18 cellular contexts compared by ENCODE assay signal in the genomic region with DNA sequence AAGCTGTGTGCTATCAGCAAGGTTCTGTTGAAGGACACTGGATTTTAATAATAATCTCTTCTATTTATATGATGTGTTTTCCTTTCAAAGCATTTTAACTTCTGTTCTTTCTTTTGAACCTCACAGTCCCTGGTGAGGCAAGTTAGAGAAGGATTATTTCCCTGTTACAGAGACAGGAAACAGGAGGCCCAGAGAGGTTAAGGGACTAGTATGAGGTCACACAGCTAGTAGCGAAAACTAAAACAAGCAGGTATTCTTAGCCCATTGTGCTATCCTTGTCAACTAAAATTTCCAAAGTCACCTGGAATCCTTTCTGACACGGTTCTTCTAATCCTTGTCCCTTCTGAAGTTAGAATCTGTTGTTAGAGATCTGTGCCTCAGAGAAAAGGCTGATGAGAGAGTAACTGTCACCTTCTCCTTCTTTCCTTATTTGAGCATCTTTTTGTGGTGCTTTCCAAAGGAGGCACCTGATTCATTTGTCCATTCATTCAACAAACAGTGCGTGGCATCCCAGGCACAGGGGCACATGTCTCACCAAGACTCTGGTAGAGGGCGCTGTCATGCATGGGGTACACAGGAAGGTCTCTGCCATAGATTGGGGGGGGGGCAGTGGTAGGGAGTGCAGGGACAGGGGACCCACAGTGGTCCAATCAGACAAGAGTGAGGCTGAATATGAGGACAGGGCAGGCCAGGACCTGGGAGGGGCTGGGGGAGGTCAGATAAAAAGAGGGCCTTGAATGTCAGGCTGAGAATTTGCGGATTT.
DNase-seq lines count a peak whose midpoint lies in the region; ATAC-seq, FAIRE-seq and TF ChIP-seq lines count a peak whose summit lies in the region.
"Had no signal": no experiment of that assay in that cellular context is flagged by ENCODE, and none has a peak within 500 bp of the region (broad histone marks: within the 10 kb centered on the region; RNA-seq: fewer than 3 reads in every experiment).

No MANE protein-coding gene starts in this region.

- no peaks in the 10 kb centered on the region for H3K79me2 ChIP-seq in DOHH2 (ENCODE audit: control insufficient read depth, low read length)
- H3K79me2 ChIP-seq in Loucy (ENCODE audit: insufficient read depth, low read length): no peaks in the 10 kb centered on the region
- H3K79me2 ChIP-seq in K562 (ENCODE audit: control insufficient read depth, insufficient read depth, low read length): no peaks in the 10 kb centered on the region

- H3K4me3 ChIP-seq in DOHH2 (ENCODE audit: low read length): no peak overlapping the region
- H3K4me3 ChIP-seq in Loucy (ENCODE audit: low read length, poor library complexity, severe bottlenecking): no peak overlapping the region
- no peak overlapping the region for H3K4me3 ChIP-seq in K562
- H3K4me3 ChIP-seq in thyroid gland (replicated peaks in 1 of 3): no peak overlapping the region
- H3K4me3 ChIP-seq: GM12878 had no signal

- no peaks in the 10 kb centered on the region for H3K36me3 ChIP-seq in DOHH2 (ENCODE audit: control insufficient read depth, low read length)
- no peaks in the 10 kb centered on the region for H3K36me3 ChIP-seq in Loucy (ENCODE audit: insufficient read depth, low read length)
- no peaks in the 10 kb centered on the region for H3K36me3 ChIP-seq in K562 (ENCODE audit: control insufficient read depth, insufficient read depth, low read length)
- peaks cover 0 to 3% of the 10 kb centered on the region in 2 donors for H3K36me3 ChIP-seq in thyroid gland

- CTCF ChIA-PET in K562 (lab: Yijun Ruan, JAX; ENCODE audit: low intra/inter-chr PET ratio): no interaction called here

- DNase-seq in K562 (ENCODE audit: extremely low read depth in 1 of 4, low spot score in 3 of 4) (no peak), posterior vena cava (ENCODE audit: low spot score) (peak; percentile 29), NCI-H526 (lab: John Stamatoyannopoulos, UW) (no peak), thyroid gland (no peak), NCI-H1105 (lab: John Stamatoyannopoulos, UW) (no peak), NCI-H69 (lab: John Stamatoyannopoulos, UW) (no peak)
- DNase-seq: CD8-positive, alpha-beta T cell; DMS79 treated with DMSO at 0.1 percent for 48 hours; Karpas-422; NCI-H1105 treated with DMSO at 0.1 percent for 48 hours; NCI-H187; NCI-H345; NCI-H526 treated with DMSO at 0.1 percent for 48 hours had no signal

- in situ Hi-C loops in K562 (cut with MboI): no loop called here

- H3K9me1 ChIP-seq in K562 (ENCODE audit: control insufficient read depth, insufficient read depth, low read length): no peaks in the 10 kb centered on the region

- no peak overlapping the region for H3K27ac ChIP-seq in DOHH2 (ENCODE audit: low read depth, low read length)
- no peak overlapping the region for H3K27ac ChIP-seq in K562 (ENCODE audit: extremely low read depth, low read depth, low read length)
- no peak overlapping the region for H3K27ac ChIP-seq in thyroid gland

- no peak overlapping the region for H2AFZ ChIP-seq in Loucy (ENCODE audit: low read length)
- H2AFZ ChIP-seq in K562 (ENCODE audit: low read depth, low read length): no peak overlapping the region

- no peak for TF ChIP-seq RAD21 in K562 (CRISPR knock-in tag; conservative IDR thresholded peaks at IDR 0.05 in 1 of 2, IDR thresholded peaks at IDR 0.05 in 1 of 2)

- TF ChIP-seq CTCF in DOHH2 (IDR thresholded peaks at IDR 0.05; ENCODE audit: low read depth, low read length, poor library complexity, severe bottlenecking): peak; percentile 43
- peak; percentile 47 for TF ChIP-seq CTCF in Loucy (conservative IDR thresholded peaks at IDR 0.05; ENCODE audit: low read length)
- 0 out of 6 replicates have a peak, but pooled peaks of 1 of the 3 experiments have one; percentile 23 for TF ChIP-seq CTCF in K562 (IDR thresholded peaks at IDR 0.05 in 2 of 3, conservative IDR thresholded peaks at IDR 0.05 in 1 of 3; ENCODE audit: insufficient read depth in 2 of 3, low read depth in 1 of 3, low read length in 3 of 3)
- no peak for TF ChIP-seq CTCF in thyroid gland (IDR thresholded peaks at IDR 0.05)

- no peak for TF ChIP-seq EP300 in K562 (IDR thresholded peaks at IDR 0.05; ENCODE audit: low read length)

- H3K9me3 ChIP-seq in DOHH2 (ENCODE audit: control insufficient read depth, insufficient read depth, low read length) (no peaks in the 10 kb centered on the region), Loucy (ENCODE audit: insufficient read depth, low read depth, low read length) (no peaks in the 10 kb centered on the region), K562 (replicated peaks; ENCODE audit: control insufficient read depth, insufficient read depth, low read depth, low read length) (no peaks in the 10 kb centered on the region), thyroid gland (no peaks in the 10 kb centered on the region)

- intact Hi-C loops in K562 (cut with micrococcal nuclease) (no loop called here), posterior vena cava (cut with DNase I) (no loop called here), thyroid gland (cut with DNase I) (no loop called here)

- no peak for FAIRE-seq in K562 (lab: Jason Lieb, UNC)
- FAIRE-seq: D721Med, G401.6, GM12878 had no signal

- no peak for ATAC-seq in K562
- ATAC-seq: CD8-positive, alpha-beta T cell; GM12878 had no signal

- H3K9me2 ChIP-seq in DOHH2 (replicated peaks; ENCODE audit: control insufficient read depth, low read length): no peaks in the 10 kb centered on the region
- no peaks in the 10 kb centered on the region for H3K9me2 ChIP-seq in Loucy (replicated peaks; ENCODE audit: low read depth, low read length)

- H3K27me3 ChIP-seq in DOHH2 (ENCODE audit: control insufficient read depth, low read length) (no peaks in the 10 kb centered on the region), Loucy (ENCODE audit: insufficient read depth, low read length, poor library complexity, severe bottlenecking) (no peaks in the 10 kb centered on the region), K562 (ENCODE audit: control insufficient read depth in 2 of 2, insufficient read depth in 2 of 2, low read length in 2 of 2) (no peaks in the 10 kb centered on the region), thyroid gland (no peaks in the 10 kb centered on the region)

- H3K4me1 ChIP-seq in DOHH2 (ENCODE audit: control insufficient read depth, low read length): no peaks in the 10 kb centered on the region
- no peaks in the 10 kb centered on the region for H3K4me1 ChIP-seq in Loucy (ENCODE audit: insufficient read depth, low read length, poor library complexity, severe bottlenecking)
- no peaks in the 10 kb centered on the region; a peak in 1 of 5 replicates for H3K4me1 ChIP-seq in K562 (replicated peaks in 1 of 2; ENCODE audit: control insufficient read depth in 2 of 2, insufficient read depth in 2 of 2, low read length in 2 of 2)
- peaks cover 0 to 11% of the 10 kb centered on the region in 2 donors for H3K4me1 ChIP-seq in thyroid gland

- H3K9ac ChIP-seq in Loucy (ENCODE audit: low read depth, low read length, poor library complexity, severe bottlenecking) (no peak overlapping the region), K562 (ENCODE audit: insufficient read depth in 1 of 2, low read depth in 2 of 2, low read length in 2 of 2) (no peak overlapping the region)

- H3K4me2 ChIP-seq in DOHH2 (ENCODE audit: low read length) (no peak overlapping the region), Loucy (ENCODE audit: low read depth, low read length, poor library complexity, severe bottlenecking) (no peak overlapping the region), K562 (ENCODE audit: insufficient read depth, low read length) (no peak overlapping the region)

- H4K20me1 ChIP-seq in DOHH2 (ENCODE audit: control insufficient read depth, insufficient read depth, low read depth, low read length): no peaks in the 10 kb centered on the region
- H4K20me1 ChIP-seq in Loucy (ENCODE audit: insufficient read depth, low read length, poor library complexity, severe bottlenecking): no peaks in the 10 kb centered on the region
- H4K20me1 ChIP-seq in K562 (replicated peaks; ENCODE audit: control insufficient read depth, insufficient read depth, low read length): peaks cover 3% of the 10 kb centered on the region

- POLR2A ChIA-PET in K562 (lab: Yijun Ruan, JAX): no interaction called here

- H3F3A ChIP-seq in DOHH2 (ENCODE audit: control insufficient read depth, insufficient read depth): no peaks in the 10 kb centered on the region
- no peaks in the 10 kb centered on the region for H3F3A ChIP-seq in Loucy (ENCODE audit: low read depth)

- TF ChIP-seq POLR2A in K562 (conservative IDR thresholded peaks at IDR 0.05) (no peak), thyroid gland (IDR thresholded peaks at IDR 0.05) (no peak)

- 73% methylated on average over 5 of the region's 5 CpGs for WGBS in K562 (ENCODE audit: insufficient coverage, low coverage, missing lambda C conversion rate)
- 96 to 98% methylated on average over 5 of the region's 5 CpGs for WGBS in thyroid gland, 2 donors

- BruUV-seq in K562 (replicated peaks; lab: Mats Ljungman, UMichigan): no TSS peak

TF ChIP-seq in K562, 482 proteins besides CTCF, POLR2A, EP300 and RAD21:
- TF ChIP-seq KDM1A (IDR thresholded peaks at IDR 0.05): 0 out of 4 replicates have a peak, but pooled peaks have one; percentile 16 to 49
- peak; percentile 78 for TF ChIP-seq ZFP36 (IDR thresholded peaks at IDR 0.05; ENCODE audit: low read depth, low read length, partially characterized antibody)
- TF ChIP-seq BCOR (IDR thresholded peaks at IDR 0.05): peak; percentile 80
- TF ChIP-seq RBM25 (IDR thresholded peaks at IDR 0.05; ENCODE audit: low read depth, low read length, severe bottlenecking): peak; percentile 97
- TF ChIP-seq, protein P1, sequence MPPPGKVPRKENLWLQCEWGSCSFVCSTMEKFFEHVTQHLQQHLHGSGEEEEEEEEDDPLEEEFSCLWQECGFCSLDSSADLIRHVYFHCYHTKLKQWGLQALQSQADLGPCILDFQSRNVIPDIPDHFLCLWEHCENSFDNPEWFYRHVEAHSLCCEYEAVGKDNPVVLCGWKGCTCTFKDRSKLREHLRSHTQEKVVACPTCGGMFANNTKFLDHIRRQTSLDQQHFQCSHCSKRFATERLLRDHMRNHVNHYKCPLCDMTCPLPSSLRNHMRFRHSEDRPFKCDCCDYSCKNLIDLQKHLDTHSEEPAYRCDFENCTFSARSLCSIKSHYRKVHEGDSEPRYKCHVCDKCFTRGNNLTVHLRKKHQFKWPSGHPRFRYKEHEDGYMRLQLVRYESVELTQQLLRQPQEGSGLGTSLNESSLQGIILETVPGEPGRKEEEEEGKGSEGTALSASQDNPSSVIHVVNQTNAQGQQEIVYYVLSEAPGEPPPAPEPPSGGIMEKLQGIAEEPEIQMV (tag; conservative IDR thresholded peaks at IDR 0.05; ENCODE audit: low read depth): no peak
- TF ChIP-seq NR2F6 (CRISPR knock-in tag; IDR thresholded peaks at IDR 0.05): no peak

Comparison
In these comparisons a context has a peak if more than half of its experiments do, and no peak if none do; other contexts are left out.
1. CTCF ChIP-seq: peak in DOHH2 (single experiment) and Loucy (single experiment); none in thyroid gland (0 of 6).